ENCODE assay signal across 25 cellular contexts in the genomic region with DNA sequence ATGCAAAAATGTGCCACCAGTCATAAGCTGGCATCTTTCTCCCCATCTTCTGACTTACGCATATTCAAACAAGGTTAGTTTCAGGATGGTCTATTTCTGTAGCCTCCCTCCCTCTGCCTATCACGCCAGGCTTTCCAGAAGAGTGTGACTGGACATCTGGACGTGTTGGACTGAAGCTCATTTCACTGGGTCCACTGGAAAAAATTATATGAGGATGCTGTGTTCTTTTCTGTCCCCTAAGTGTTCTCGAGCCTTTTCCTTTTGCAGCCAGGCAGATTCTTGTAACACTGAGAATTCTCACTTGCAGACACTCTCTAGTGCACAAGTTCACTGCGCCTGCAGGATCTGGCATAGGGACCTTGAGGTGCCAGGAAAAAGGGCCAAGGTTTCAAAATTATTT.
"Had no signal": no experiment of that assay in that cellular context is flagged by ENCODE, and none has a peak within 500 bp of the region (broad histone marks: within the 10 kb centered on the region; RNA-seq: fewer than 3 reads in every experiment).

No MANE protein-coding gene starts in this region.

- H3K4me1 ChIP-seq: Peyer's patch had no signal

- H3K4me3 ChIP-seq: Peyer's patch had no signal

- ATAC-seq: activated CD8-positive, alpha-beta memory T cell treated with anti-CD3 and anti-CD28 coated beads, Interleukin-2, amount 10 ng/mL, durations not matched to agents 7 days and 5 days; T-helper 17 cell had no signal

- DNase-seq: activated B cell treated with CpG ODN at 0.5 μM for 24 hours; activated CD4-positive, alpha-beta T cell treated with anti-CD3 and anti-CD28 coated beads for 1 hour; activated CD4-positive, alpha-beta T cell treated with anti-CD3 and anti-CD28 coated beads, Interleukin-2, amount 10 ng/mL, durations not matched to agents 24 days and 14 days; activated CD4-positive, alpha-beta T cell treated with anti-CD3 and anti-CD28 coated beads, Interleukin-2, amount 50 U/mL, for 48 hours; activated CD8-positive, alpha-beta memory T cell treated with anti-CD3 and anti-CD28 coated beads, Interleukin-2, amount 10 ng/mL, durations not matched to agents 7 days and 5 days; activated effector memory CD4-positive, alpha-beta T cell treated with Interleukin-2 at 50 U/mL for 16 hours; activated naive CD4-positive, alpha-beta T cell; activated T-cell treated with anti-CD3 and anti-CD28 coated beads, Interleukin-2, amount 50 U/mL, for 24 hours; amniotic stem cell; brain microvascular endothelial cell; MV-4-11; NCI-H1092 treated with DMSO at 0.1 percent for 48 hours; NCI-H1417 treated with DMSO at 0.1 percent for 48 hours; NCI-H1694; NCI-H2029; NCI-H345; NCI-H510A; NCI-H526 treated with DMSO at 0.1 percent for 48 hours; NK-92 treated with Interleukin-12 subunit alpha and Interleukin-12 subunit beta, amount 100 ng/mL, for 24 hours; Peyer's patch; SHP77 treated with DMSO at 0.1 percent for 48 hours; T-helper 17 cell; T1000 had no signal

- H3K9me3 ChIP-seq: Peyer's patch had no signal

- H3K9ac ChIP-seq: KMS-11 had no signal

- H3K27ac ChIP-seq: brain microvascular endothelial cell, KMS-11, Peyer's patch, RWPE1 had no signal

- H3K4me2 ChIP-seq: KMS-11 had no signal

- H3K27me3 ChIP-seq: brain microvascular endothelial cell, Peyer's patch had no signal

- H3K36me3 ChIP-seq: brain microvascular endothelial cell, Peyer's patch had no signal
